Comparison of ENCODE assay signal across 14 cellular contexts in genomic region chr1:211908951-211909350, GRCh38.
DNase-seq lines count a peak whose midpoint lies in the region; ATAC-seq and TF ChIP-seq lines count a peak whose summit lies in the region.
"Had no signal": no experiment of that assay in that cellular context is flagged by ENCODE, and none has a peak within 500 bp of the region (broad histone marks: within the 10 kb centered on the region; RNA-seq: fewer than 3 reads in every experiment).

No MANE protein-coding gene starts in this region.

- H3K18ac ChIP-seq in neuronal stem cell (ENCODE audit: low read length) = no peak overlapping the region

- H3K27ac Mint-ChIP-seq in CD14-positive monocyte = peak overlapping the region; percentile 54 to 88 (median 84)
- H3K27ac Mint-ChIP-seq: CD8-positive, alpha-beta T cell had no signal

- H3K9ac ChIP-seq in OCI-LY3 (ENCODE audit: low read length) (no peak overlapping the region), neuronal stem cell (ENCODE audit: low read depth, low read length, poor library complexity) (no peak overlapping the region)
- H3K9ac ChIP-seq: BLaER1 had no signal

- H3K4me3 Mint-ChIP-seq in CD14-positive monocyte = no peak overlapping the region
- H3K4me3 Mint-ChIP-seq: CD8-positive, alpha-beta T cell; H9 had no signal

- H3K79me1 ChIP-seq in neuronal stem cell (ENCODE audit: low read depth, low read length) = no peaks in the 10 kb centered on the region

- peaks cover 0 to 4% (median 1%) of the 10 kb centered on the region in 3 donors for H3K27me3 Mint-ChIP-seq in CD14-positive monocyte (ENCODE audit: low read depth in 3 of 3)

- TF ChIP-seq POLR2A in testis (IDR thresholded peaks at IDR 0.05) = no peak

- intact Hi-C loops in CD14-positive monocyte (cut with micrococcal nuclease) = no loop called here
- intact Hi-C loops in testis (cut with DNase I; ENCODE audit: low total_unique reads) = no loop called here

- no peak overlapping the region for H3K23ac ChIP-seq in neuronal stem cell (ENCODE audit: low read depth, low read length, poor library complexity)

- H2BK12ac ChIP-seq in neuronal stem cell (ENCODE audit: low read length) = peak overlapping the region; percentile 8

- no peaks in the 10 kb centered on the region for H3K79me2 ChIP-seq in OCI-LY3 (ENCODE audit: low read length)

- no peak overlapping the region for H2BK15ac ChIP-seq in neuronal stem cell (ENCODE audit: low read length)

- no CpG with 5 or more reads among the region's 2 CpGs for WGBS in neuronal stem cell (ENCODE audit: extremely low coverage in 2 of 2, insufficient read length in 2 of 2, insufficient replicate concordance in 1 of 2), 2 donors
- 87 to 94% methylated on average over 2 of the region's 2 CpGs for WGBS in testis, 2 donors

- H3K14ac ChIP-seq in neuronal stem cell (ENCODE audit: low read length) = peak overlapping the region; percentile 90

- H3K4ac ChIP-seq in neuronal stem cell (ENCODE audit: low read length) = no peak overlapping the region

- no peaks in the 10 kb centered on the region for H3K36me3 Mint-ChIP-seq in CD14-positive monocyte
- H3K36me3 Mint-ChIP-seq: CD8-positive, alpha-beta T cell had no signal

- H2BK5ac ChIP-seq in neuronal stem cell (ENCODE audit: low read length) = no peak overlapping the region

- no peak overlapping the region for H2BK120ac ChIP-seq in neuronal stem cell (ENCODE audit: low read depth, low read length)

- peaks cover 0 to 4% (median 0%) of the 10 kb centered on the region in 7 donors for H3K9me3 Mint-ChIP-seq in CD14-positive monocyte
- H3K9me3 Mint-ChIP-seq: CD8-positive, alpha-beta T cell had no signal

- ATAC-seq in left lobe of liver = peak; percentile 86
- ATAC-seq in GM21390 (IDR thresholded peaks at IDR 0.05; ENCODE audit: unreplicated experiment) = no peak
- ATAC-seq: CD8-positive, alpha-beta T cell had no signal

- H2AK5ac ChIP-seq in neuronal stem cell (ENCODE audit: low read depth, low read length) = no peak overlapping the region

- H3K4me3 ChIP-seq in OCI-LY3 (ENCODE audit: low read length) (no peak overlapping the region), neuronal stem cell (ENCODE audit: low read length in 2 of 2) (no peak overlapping the region), testis (no peak overlapping the region)
- H3K4me3 ChIP-seq: BLaER1 had no signal

- no peak overlapping the region for H2AFZ ChIP-seq in OCI-LY3 (ENCODE audit: low read depth, low read length)
- no peak overlapping the region for H2AFZ ChIP-seq in neuronal stem cell (ENCODE audit: low read length)

- H3K36me3 ChIP-seq in OCI-LY3 (replicated peaks; ENCODE audit: low read depth, low read length) = peaks cover 13% of the 10 kb centered on the region
- H3K36me3 ChIP-seq in neuronal stem cell (replicated peaks in 1 of 2; ENCODE audit: control insufficient read depth in 2 of 2, insufficient read depth in 2 of 2, low read length in 2 of 2) = no peaks in the 10 kb centered on the region
- H3K36me3 ChIP-seq in testis (ENCODE audit: low read depth, missing control alignments) = no peaks in the 10 kb centered on the region
- H3K36me3 ChIP-seq: BLaER1 had no signal

- H3K27me3 ChIP-seq in OCI-LY3 (ENCODE audit: low read depth, low read length) (no peaks in the 10 kb centered on the region), neuronal stem cell (ENCODE audit: control insufficient read depth in 3 of 3, insufficient read depth in 3 of 3, low read depth in 1 of 3, low read length in 3 of 3) (no peaks in the 10 kb centered on the region), testis (no peaks in the 10 kb centered on the region)
- H3K27me3 ChIP-seq: BLaER1 had no signal

- H4K91ac ChIP-seq in neuronal stem cell (ENCODE audit: low read depth, low read length, poor library complexity) = no peak overlapping the region

- H4K8ac ChIP-seq in neuronal stem cell (ENCODE audit: low read depth, low read length) = no peak overlapping the region

- H3K4me1 ChIP-seq in OCI-LY3 (ENCODE audit: low read length) (peaks cover 27% of the 10 kb centered on the region), neuronal stem cell (ENCODE audit: control insufficient read depth in 2 of 2, insufficient read depth in 1 of 2, low read depth in 1 of 2, low read length in 2 of 2) (peaks cover 0 to 5% of the 10 kb centered on the region in 2 donors), testis (no peaks in the 10 kb centered on the region)

- peaks cover 39% of the 10 kb centered on the region for H3K4me1 Mint-ChIP-seq in CD14-positive monocyte
- H3K4me1 Mint-ChIP-seq: H9 had no signal

- H3K9me3 ChIP-seq in OCI-LY3 (ENCODE audit: insufficient read depth, low read length) (peaks cover 15% of the 10 kb centered on the region), neuronal stem cell (replicated peaks in 1 of 2; ENCODE audit: control insufficient read depth in 2 of 2, insufficient read depth in 1 of 2, low read depth in 1 of 2, low read length in 2 of 2) (peaks cover 0 to 2% of the 10 kb centered on the region in 2 donors), testis (no peaks in the 10 kb centered on the region)

- no peak for TF ChIP-seq CTCF in CD14-positive monocyte (IDR thresholded peaks at IDR 0.05)
- TF ChIP-seq CTCF in OCI-LY3 (IDR thresholded peaks at IDR 0.05; ENCODE audit: low read depth, low read length) = no peak
- no peak for TF ChIP-seq CTCF in testis (IDR thresholded peaks at IDR 0.05)

- no peaks in the 10 kb centered on the region for H4K20me1 ChIP-seq in OCI-LY3 (ENCODE audit: insufficient read depth, low read length)
- H4K20me1 ChIP-seq: BLaER1 had no signal

- peak overlapping the region; percentile 29 for H3K4me2 ChIP-seq in OCI-LY3 (ENCODE audit: low read length)
- no peak overlapping the region for H3K4me2 ChIP-seq in neuronal stem cell (ENCODE audit: insufficient read depth, low read length, poor library complexity, severe bottlenecking)
- H3K4me2 ChIP-seq: BLaER1 had no signal

- H3K27ac ChIP-seq in OCI-LY3 (ENCODE audit: low read length) = peak overlapping the region; percentile 32; the same call in 1 of the 2 replicates
- no peak overlapping the region for H3K27ac ChIP-seq in neuronal stem cell (replicated peaks; ENCODE audit: low read length)
- H3K27ac ChIP-seq in testis = no peak overlapping the region
- H3K27ac ChIP-seq: BLaER1 had no signal

- DNase-seq in CD14-positive monocyte (ENCODE audit: low spot score) (no peak), left lobe of liver (ENCODE audit: low spot score) (peak; percentile 73), neuronal stem cell (ENCODE audit: low spot score) (no peak), NCI-H774 (lab: John Stamatoyannopoulos, UW) (no peak), testis (no peak)
- DNase-seq in stimulated activated CD4-positive, alpha-beta T cell treated with anti-CD3 and anti-CD28 coated beads, Interleukin-15, amount 100 ng/mL, for 24 hours = no peak
- DNase-seq: 8988T; Calu3; CD8-positive, alpha-beta T cell; DMS79 treated with DMSO at 0.1 percent for 48 hours; H9 had no signal
